8 cellular contexts compared by ENCODE assay signal in genomic region chr1:203702130-203702577, GRCh38.
DNase-seq lines count a peak whose midpoint lies in the region; ATAC-seq and TF ChIP-seq lines count a peak whose summit lies in the region.

No MANE protein-coding gene starts in this region.

- TF ChIP-seq CTCF in brain (conservative IDR thresholded peaks at IDR 0.05) = peak; percentile 98

- H3K27me3 Mint-ChIP-seq in brain = no peaks in the 10 kb centered on the region

- no peaks in the 10 kb centered on the region for H3K9me3 Mint-ChIP-seq in brain

- H3K36me3 Mint-ChIP-seq in brain = peaks cover 56% of the 10 kb centered on the region

- H3K4me1 Mint-ChIP-seq in brain = peaks cover 5% of the 10 kb centered on the region

- H3K27ac Mint-ChIP-seq in brain = peak overlapping the region; percentile 38 to 89 (median 84)

- H3K4me3 Mint-ChIP-seq in brain = no peak overlapping the region

- ATAC-seq in HG03139 (IDR thresholded peaks at IDR 0.05; ENCODE audit: unreplicated experiment) (no peak), HG03196 (IDR thresholded peaks at IDR 0.05; ENCODE audit: unreplicated experiment) (no peak)

- peak; percentile 58 for DNase-seq in EL
- DNase-seq in LoVo (ENCODE audit: low spot score) = peak; percentile 33
- peak; percentile 53 for DNase-seq in UCSD-AML1 (lab: John Stamatoyannopoulos, UW; ENCODE audit: unreplicated experiment)
- peak; percentile 93 for DNase-seq in inferior parietal cortex (ENCODE audit: extremely low spot score)
- peak; percentile 16 to 47 for DNase-seq in stimulated activated CD4-positive, alpha-beta T cell treated with anti-CD3 and anti-CD28 coated beads, Interleukin-15, amount 100 ng/mL, for 48 hours (ENCODE audit: low read depth in 2 of 2)

Comparison
In these comparisons a context has a peak if more than half of its experiments do, and no peak if none do; other contexts are left out.
1. DNase-seq: peak in every context shown above with its lines; median percentile 93 in inferior parietal cortex; 58 in EL; 53 in UCSD-AML1; 33 in LoVo; 32 in stimulated activated CD4-positive, alpha-beta T cell treated with anti-CD3 and anti-CD28 coated beads, Interleukin-15, amount 100 ng/mL, for 48 hours.